Comparison of ENCODE assay signal across 17 cellular contexts in genomic region chr15:77044228-77045042, GRCh38. TPM values are rescaled to one million over a fixed set of nuclear protein-coding genes. Genes with fewer than 3 reads are reported as not detected.
A peak's percentile ranks its signal among the peaks of the same experiment; 100 is the strongest.
DNase-seq lines count a peak whose midpoint lies in the region; ATAC-seq and TF ChIP-seq lines count a peak whose summit lies in the region.
"Had no signal": no experiment of that assay in that cellular context is flagged by ENCODE, and none has a peak within 500 bp of the region (broad histone marks: within the 10 kb centered on the region; RNA-seq: fewer than 3 reads in every experiment).

No MANE protein-coding gene starts in this region.

- no peak for DNase-seq in activated CD4-positive, alpha-beta T cell treated with anti-CD3 and anti-CD28 coated beads, Interleukin-2, amount 10 ng/mL, durations not matched to agents 7 days and 5 days
- no peak for DNase-seq in activated CD4-positive, alpha-beta T cell treated with anti-CD3 and anti-CD28 coated beads for 1 hour
- no peak for DNase-seq in chondrocyte (ENCODE audit: low spot score)
- no peak for DNase-seq in mucosa of descending colon
- no peak for DNase-seq in stimulated activated naive CD8-positive, alpha-beta T cell treated with anti-CD3 and anti-CD28 coated beads, Interleukin-15, Interleukin-2, amounts not matched to agents 100 U/mL and 50 U/mL, for 24 hours
- no peak for DNase-seq in BE2C
- no peak for DNase-seq in WERI-Rb-1
- DNase-seq: activated CD8-positive, alpha-beta memory T cell treated with anti-CD3 and anti-CD28 coated beads, Interleukin-2, amount 10 ng/mL, durations not matched to agents 7 days and 5 days; activated naive CD4-positive, alpha-beta T cell treated with anti-CD3 and anti-CD28 coated beads, Interleukin-2, amount 50 U/mL, for 16 hours; effector CD4-positive, alpha-beta T cell; GF-D8; NCI-H1436; NCI-H510A; ovary; thyroid gland had no signal

- POLR2A ChIA-PET in activated CD4-positive, alpha-beta T cell treated with anti-CD3 and anti-CD28 coated beads, Interleukin-2, amount 10 ng/mL, durations not matched to agents 7 days and 5 days (lab: Charles Lee) = no interaction called here

- H3K36me3 Mint-ChIP-seq in activated CD4-positive, alpha-beta T cell treated with anti-CD3 and anti-CD28 coated beads, Interleukin-2, amount 10 ng/mL, durations not matched to agents 7 days and 5 days (ENCODE audit: low read depth) = peaks cover 56% of the 10 kb centered on the region
- peaks cover 30% of the 10 kb centered on the region for H3K36me3 Mint-ChIP-seq in chondrocyte (ENCODE audit: low read depth)

- CTCF ChIA-PET in activated CD4-positive, alpha-beta T cell treated with anti-CD3 and anti-CD28 coated beads, Interleukin-2, amount 10 ng/mL, durations not matched to agents 7 days and 5 days (lab: Charles Lee) = interaction anchor here (1.5 to 2.1 kb wide), 2 partner anchors 12 to 13 kb away, joined by 4 to 5 read pairs; no protein-coding TSS in a partner anchor

- no peaks in the 10 kb centered on the region for H3K4me1 Mint-ChIP-seq in activated CD4-positive, alpha-beta T cell treated with anti-CD3 and anti-CD28 coated beads, Interleukin-2, amount 10 ng/mL, durations not matched to agents 7 days and 5 days
- peaks cover 57% of the 10 kb centered on the region for H3K4me1 Mint-ChIP-seq in chondrocyte (ENCODE audit: low read depth)

- peaks cover 3% of the 10 kb centered on the region for H3K9me3 Mint-ChIP-seq in activated CD4-positive, alpha-beta T cell treated with anti-CD3 and anti-CD28 coated beads, Interleukin-2, amount 10 ng/mL, durations not matched to agents 7 days and 5 days
- no peaks in the 10 kb centered on the region for H3K9me3 Mint-ChIP-seq in chondrocyte (ENCODE audit: low read depth)

- no peak overlapping the region for H3K27ac ChIP-seq in WERI-Rb-1
- H3K27ac ChIP-seq: ovary, thyroid gland had no signal

- H3K4me3 ChIP-seq in mucosa of descending colon (no peak overlapping the region), BE2C (ENCODE audit: low read depth, low read length) (no peak overlapping the region), WERI-Rb-1 (ENCODE audit: low read depth, low read length) (no peak overlapping the region)
- H3K4me3 ChIP-seq: ovary, thyroid gland had no signal

- no peak for TF ChIP-seq CTCF in chondrocyte (IDR thresholded peaks at IDR 0.05)
- no peak for TF ChIP-seq CTCF in mucosa of descending colon (IDR thresholded peaks at IDR 0.05)
- TF ChIP-seq CTCF in BE2C (IDR thresholded peaks at IDR 0.05; ENCODE audit: low read depth, low read length) = no peak
- no peak for TF ChIP-seq CTCF in WERI-Rb-1 (IDR thresholded peaks at IDR 0.05; ENCODE audit: low read depth, low read length)

- H3K36me3 ChIP-seq in mucosa of descending colon (ENCODE audit: low read depth) (no peaks in the 10 kb centered on the region), BE2C (peaks cover 59% of the 10 kb centered on the region), WERI-Rb-1 (peaks cover 80% of the 10 kb centered on the region)
- H3K36me3 ChIP-seq: ovary had no signal

- H3K4me1 ChIP-seq in mucosa of descending colon (ENCODE audit: low read depth) = peaks cover 5% of the 10 kb centered on the region
- H3K4me1 ChIP-seq in BE2C = no peaks in the 10 kb centered on the region

- intact Hi-C loops in mucosa of descending colon (cut with DNase I, micrococcal nuclease) = no loop called here

- no peak overlapping the region for H3K4me3 Mint-ChIP-seq in activated CD4-positive, alpha-beta T cell treated with anti-CD3 and anti-CD28 coated beads, Interleukin-2, amount 10 ng/mL, durations not matched to agents 7 days and 5 days
- H3K4me3 Mint-ChIP-seq in chondrocyte (ENCODE audit: unreplicated experiment) = no peak overlapping the region
- H3K4me3 Mint-ChIP-seq: activated CD8-positive, alpha-beta memory T cell treated with anti-CD3 and anti-CD28 coated beads, Interleukin-2, amount 10 ng/mL, durations not matched to agents 7 days and 5 days had no signal

- H3K27me3 ChIP-seq in BE2C (no peaks in the 10 kb centered on the region), WERI-Rb-1 (ENCODE audit: insufficient read depth, low read depth, severe bottlenecking) (no peaks in the 10 kb centered on the region)
- H3K27me3 ChIP-seq: ovary, thyroid gland had no signal

- peak overlapping the region; percentile 20 for H3K27ac Mint-ChIP-seq in activated CD4-positive, alpha-beta T cell treated with anti-CD3 and anti-CD28 coated beads, Interleukin-2, amount 10 ng/mL, durations not matched to agents 7 days and 5 days
- H3K27ac Mint-ChIP-seq in chondrocyte (ENCODE audit: unreplicated experiment) = peak overlapping the region; percentile 71
- H3K27ac Mint-ChIP-seq: activated CD8-positive, alpha-beta memory T cell treated with anti-CD3 and anti-CD28 coated beads, Interleukin-2, amount 10 ng/mL, durations not matched to agents 7 days and 5 days had no signal

- H3K9me3 ChIP-seq in mucosa of descending colon = no peaks in the 10 kb centered on the region
- H3K9me3 ChIP-seq in BE2C = no peaks in the 10 kb centered on the region
- H3K9me3 ChIP-seq in WERI-Rb-1 (ENCODE audit: severe bottlenecking) = no peaks in the 10 kb centered on the region
- H3K9me3 ChIP-seq: ovary, thyroid gland had no signal

- ATAC-seq in mucosa of descending colon (peak; percentile 31), HG03342 (IDR thresholded peaks at IDR 0.05; ENCODE audit: unreplicated experiment) (no peak)
- ATAC-seq in stimulated activated naive CD8-positive, alpha-beta T cell treated with anti-CD3 and anti-CD28 coated beads, Interleukin-15, Interleukin-2, amounts not matched to agents 100 U/mL and 50 U/mL, for 24 hours = peak; percentile 25
- ATAC-seq: activated CD8-positive, alpha-beta memory T cell treated with anti-CD3 and anti-CD28 coated beads, Interleukin-2, amount 10 ng/mL, durations not matched to agents 7 days and 5 days had no signal

- H3K27me3 Mint-ChIP-seq in activated CD4-positive, alpha-beta T cell treated with anti-CD3 and anti-CD28 coated beads, Interleukin-2, amount 10 ng/mL, durations not matched to agents 7 days and 5 days = no peaks in the 10 kb centered on the region
- H3K27me3 Mint-ChIP-seq in chondrocyte (ENCODE audit: low read depth) = no peaks in the 10 kb centered on the region
- H3K27me3 Mint-ChIP-seq: activated CD8-positive, alpha-beta memory T cell treated with anti-CD3 and anti-CD28 coated beads, Interleukin-2, amount 10 ng/mL, durations not matched to agents 7 days and 5 days had no signal

RNA-seq across cellular contexts. Expression of gene TSPAN3, which starts 26.5 kb away (rescaled TPM):
- 10 to 100 TPM; 14.5 to 16.7 TPM for total RNA-seq in activated CD4-positive, alpha-beta T cell treated with anti-CD3 and anti-CD28 coated beads, Interleukin-2, amount 10 ng/mL, durations not matched to agents 7 days and 5 days
- total RNA-seq in chondrocyte = 242 to 333 TPM (median 250 TPM) in 3 replicates
- total RNA-seq in mucosa of descending colon = 100 to 1,000 TPM; 419 to 945 (median 666) TPM
- polyA plus RNA-seq in BE2C (2012; ENCODE audit: insufficient read depth, insufficient read length, low read depth) = 387 TPM

RNA-seq across cellular contexts. Expression of gene PSTPIP1, which starts 49.5 kb away (rescaled TPM):
- 100 to 1,000 TPM; 135 to 176 TPM for total RNA-seq in activated CD4-positive, alpha-beta T cell treated with anti-CD3 and anti-CD28 coated beads, Interleukin-2, amount 10 ng/mL, durations not matched to agents 7 days and 5 days
- total RNA-seq in chondrocyte = not detected in 3 replicates
- total RNA-seq in mucosa of descending colon = 1 to 10 TPM; 4.4 to 8.2 (median 6.3) TPM
- polyA plus RNA-seq in BE2C (2012; ENCODE audit: insufficient read depth, insufficient read length, low read depth) = 7.2 TPM
- total RNA-seq: LHCN-M2 had no signal

Comparison
In these comparisons a context has a peak if more than half of its experiments do, and no peak if none do; other contexts are left out.
1. RNA of gene TSPAN3, which starts 26.5 kb away (total RNA-seq): 419 to 945 TPM in mucosa of descending colon and 242 to 333 TPM in chondrocyte; 14.5 to 16.7 TPM in activated CD4-positive, alpha-beta T cell treated with anti-CD3 and anti-CD28 coated beads, Interleukin-2, amount 10 ng/mL, durations not matched to agents 7 days and 5 days; every median in the first group is over 10 times any median in the second.
2. RNA of gene PSTPIP1, which starts 49.5 kb away (total RNA-seq): 135 to 176 TPM in activated CD4-positive, alpha-beta T cell treated with anti-CD3 and anti-CD28 coated beads, Interleukin-2, amount 10 ng/mL, durations not matched to agents 7 days and 5 days; 4.4 to 8.2 TPM in mucosa of descending colon and not detected in chondrocyte; every median in the first group is over 10 times any median in the second.